In the genomic region with DNA sequence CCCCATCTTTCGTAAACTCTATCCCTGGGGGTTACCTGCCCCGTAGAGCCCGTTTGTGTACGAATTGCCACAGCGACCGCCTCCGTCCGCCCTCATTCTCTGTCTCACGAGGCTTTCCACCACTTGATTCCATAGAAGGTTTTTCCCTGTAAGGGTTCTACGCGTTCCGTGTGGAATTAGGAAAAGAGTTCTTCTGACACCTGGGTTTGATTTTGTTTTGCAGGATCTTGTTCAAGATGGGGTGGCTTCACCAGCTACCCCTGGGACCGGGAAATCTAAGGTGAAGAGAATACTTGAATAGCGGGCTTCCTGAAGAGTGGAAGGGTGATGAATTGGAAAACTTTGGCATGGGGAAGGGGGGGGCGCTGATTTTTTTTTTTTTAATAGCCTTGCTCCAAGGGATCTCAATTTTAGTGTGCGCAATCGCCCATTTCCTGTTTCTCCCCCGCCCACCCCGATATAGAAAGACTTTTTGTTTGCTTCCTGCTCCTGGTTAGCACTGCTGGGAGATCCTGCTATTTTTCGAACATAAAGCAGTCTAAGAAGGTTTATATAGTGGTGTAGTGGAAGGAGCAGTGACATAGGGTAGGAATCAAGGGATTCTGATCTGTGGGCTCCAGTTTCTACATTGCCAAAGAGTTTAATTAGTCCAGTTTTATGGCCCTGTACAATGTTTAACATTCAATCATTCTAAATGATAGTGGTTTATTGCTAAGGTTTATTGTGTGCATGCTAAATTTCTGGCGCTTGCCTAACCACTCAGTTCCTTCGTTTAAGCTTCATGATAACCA, we compare ENCODE assay signal across 8 cellular contexts. TPM values are rescaled to one million over a fixed set of nuclear protein-coding genes. Genes with fewer than 3 reads are reported as not detected.
DNase-seq lines count a peak whose midpoint lies in the region; ATAC-seq and TF ChIP-seq lines count a peak whose summit lies in the region.

No MANE protein-coding gene starts in this region.

- in situ Hi-C loops in SK-MEL-5 (cut with HindIII; ENCODE audit: low pct_unique_long_range_greater_than_20kb, low sequenced_read_pairs): no loop called here

- ATAC-seq in GM19438 (IDR thresholded peaks at IDR 0.05; ENCODE audit: low read depth, unreplicated experiment) (peak; percentile 44), HG03442 (IDR thresholded peaks at IDR 0.05; ENCODE audit: unreplicated experiment) (no peak)

- TF ChIP-seq POLR2A in breast epithelium (IDR thresholded peaks at IDR 0.05): no peak

- peak overlapping the region; percentile 94 to 98 for H3K27ac ChIP-seq in breast epithelium

- DNase-seq in DMS153 (lab: John Stamatoyannopoulos, UW): peak; percentile 24
- DNase-seq in HK-2 (ENCODE audit: unreplicated experiment): peak; percentile 5
- peak; percentile 35 for DNase-seq in SK-MEL-5 (ENCODE audit: low read depth, low spot score)
- no peak for DNase-seq in breast epithelium (ENCODE audit: low spot score in 2 of 2)
- DNase-seq in kidney glomerular epithelial cell (lab: John Stamatoyannopoulos, UW): peak; percentile 14
- peak; percentile 15 for DNase-seq in stimulated activated CD8-positive, alpha-beta memory T cell treated with anti-CD3 and anti-CD28 coated beads, Interleukin-12 subunit alpha, Interleukin-12 subunit beta, amount 100 ng/mL, for 1 hour (ENCODE audit: low read depth)

- H3K9me3 ChIP-seq in breast epithelium: no peaks in the 10 kb centered on the region

- no peaks in the 10 kb centered on the region for H3K27me3 ChIP-seq in breast epithelium

- peak overlapping the region; percentile 74 to 93 (median 79) for H3K4me3 ChIP-seq in breast epithelium

- intact Hi-C loops in breast epithelium (cut with DNase I; ENCODE audit: low total_unique reads): loop anchor here (1.0 kb wide), 1 partner anchor 85 kb away; a partner anchor contains a TSS

- no peak for TF ChIP-seq CTCF in breast epithelium (IDR thresholded peaks at IDR 0.05)

- H3K36me3 ChIP-seq in breast epithelium: no peaks in the 10 kb centered on the region

- peaks cover 0 to 3% of the 10 kb centered on the region in 2 donors for H3K4me1 ChIP-seq in breast epithelium

RNA-seq across cellular contexts. Expression of a gene that starts 0.6 kb away (rescaled TPM):
- total RNA-seq in SK-MEL-5 (2014; rRNA removed; shearing (Covaris generic)): 16.4 and 24.7 TPM in 2 replicates
- polyA plus RNA-seq in SK-MEL-5 (2015; cell fraction: cytosol; rRNA removed): 10.3 and 13.7 TPM in 2 replicates
- 37.5 and 48.1 TPM in 2 replicates for polyA plus RNA-seq in SK-MEL-5 (2015; cell fraction: nucleus; rRNA removed)
- total RNA-seq in breast epithelium: 10 to 100 TPM; 26.4 to 97.6 (median 63.3) TPM

Comparison
In these comparisons a context has a peak if more than half of its experiments do, and no peak if none do; other contexts are left out.
1. DNase-seq: peak in DMS153 (single experiment), HK-2 (single experiment), SK-MEL-5 (single experiment), kidney glomerular epithelial cell (single experiment) and stimulated activated CD8-positive, alpha-beta memory T cell treated with anti-CD3 and anti-CD28 coated beads, Interleukin-12 subunit alpha, Interleukin-12 subunit beta, amount 100 ng/mL, for 1 hour (single experiment); none in breast epithelium (0 of 2).